In genomic region chr5:78594946-78595921, GRCh38 we compare ENCODE assay signal across 8 cellular contexts. TPM values are rescaled to one million over a fixed set of nuclear protein-coding genes. Genes with fewer than 3 reads are reported as not detected.
A peak's percentile ranks its signal among the peaks of the same experiment; 100 is the strongest.
DNase-seq lines count a peak whose midpoint lies in the region; ATAC-seq and TF ChIP-seq lines count a peak whose summit lies in the region.

No MANE protein-coding gene starts in this region.

- CTCF ChIA-PET in PC-3 (lab: Charles Lee) (interaction anchor here (0.5 kb wide), 1 partner anchor 372 kb away, joined by 3 read pairs; no protein-coding TSS in a partner anchor), GM10248 (lab: Yijun Ruan, JAX) (interaction anchor here (1.0 to 2.0 kb wide), 2 partner anchors 18 to 22 kb away, joined by 3 to 5 read pairs; no protein-coding TSS in a partner anchor)
- CTCF ChIA-PET in CD4-positive, alpha-beta memory T cell (lab: Charles Lee; ENCODE audit: partially characterized antibody): no interaction called here

- H3K79me2 ChIP-seq in PC-3 (ENCODE audit: low read length): peaks cover 72% of the 10 kb centered on the region

- POLR2A ChIA-PET in PC-3 (lab: Charles Lee; ENCODE audit: unreplicated experiment) (interaction anchor here (0.6 kb wide), 1 partner anchor 52 kb away, joined by 3 read pairs; no protein-coding TSS in a partner anchor), GM10248 (lab: Yijun Ruan, JAX) (no interaction called here)
- POLR2A ChIA-PET in CD4-positive, alpha-beta memory T cell (lab: Charles Lee; ENCODE audit: partially characterized antibody): no interaction called here

- H3K4me1 ChIP-seq in PC-3 (ENCODE audit: insufficient read depth, low read length) (peaks cover 84% of the 10 kb centered on the region), esophagus squamous epithelium (peaks cover 10 to 55% (median 36%) of the 10 kb centered on the region in 3 donors)
- H3K4me1 ChIP-seq in CD4-positive, alpha-beta memory T cell (ENCODE audit: insufficient read depth, low read length): no peaks in the 10 kb centered on the region

- peak overlapping the region in 5 of 7 donors; percentile 46 to 87 (median 67) for H3K27ac Mint-ChIP-seq in CD14-positive monocyte
- H3K27ac Mint-ChIP-seq in CD4-positive, alpha-beta memory T cell: no peak overlapping the region

- H3K9ac ChIP-seq in PC-3 (ENCODE audit: low read length): peak overlapping the region; percentile 86

- no peak for TF ChIP-seq CTCF in CD14-positive monocyte (IDR thresholded peaks at IDR 0.05)
- no peak for TF ChIP-seq CTCF in PC-3 (conservative IDR thresholded peaks at IDR 0.05; ENCODE audit: low read depth, low read length)
- peak in 1 of 6 experiments; percentile 3 for TF ChIP-seq CTCF in esophagus squamous epithelium (IDR thresholded peaks at IDR 0.05)
- TF ChIP-seq CTCF in omental fat pad (IDR thresholded peaks at IDR 0.05): no peak
- no peak for TF ChIP-seq CTCF in GM10248 (IDR thresholded peaks at IDR 0.05; ENCODE audit: control extremely low read depth, extremely low read depth, low read depth, missing control alignments)

- H3K9me2 ChIP-seq in PC-3 (replicated peaks; ENCODE audit: low read length): no peaks in the 10 kb centered on the region

- no peaks in the 10 kb centered on the region for H3K36me3 Mint-ChIP-seq in CD14-positive monocyte
- H3K36me3 Mint-ChIP-seq in CD4-positive, alpha-beta memory T cell: no peaks in the 10 kb centered on the region

- ATAC-seq in PC-3: peak; percentile 66
- ATAC-seq in omental fat pad (ENCODE audit: low FRiP score): peak; percentile 93

- DNase-seq in CD14-positive monocyte (ENCODE audit: low spot score) (peak; percentile 50), PC-3 (peak; percentile 93), esophagus squamous epithelium (lab: John Stamatoyannopoulos, UW) (no peak), omental fat pad (ENCODE audit: low spot score) (no peak), middle frontal gyrus (ENCODE audit: extremely low spot score, low spot score) (no peak), GM10248 (ENCODE audit: extremely low spot score) (no peak)
- DNase-seq in effector CD8-positive, alpha-beta T cell (lab: John Stamatoyannopoulos, UW): no peak
- no peak for DNase-seq in CD4-positive, alpha-beta memory T cell

- no peak for TF ChIP-seq POLR2A in esophagus squamous epithelium (IDR thresholded peaks at IDR 0.05)

- peaks cover 0 to 3% (median under 1%) of the 10 kb centered on the region in 3 donors for H3K27me3 Mint-ChIP-seq in CD14-positive monocyte (ENCODE audit: low read depth in 3 of 3)
- peaks cover 7 to 21% of the 10 kb centered on the region in 2 donors for H3K27me3 Mint-ChIP-seq in CD4-positive, alpha-beta memory T cell

- peak overlapping the region; percentile 99 for H3K27ac ChIP-seq in PC-3 (ENCODE audit: low read length)
- H3K27ac ChIP-seq in esophagus squamous epithelium: peak overlapping the region; percentile 67 to 83 (median 72)
- H3K27ac ChIP-seq in CD4-positive, alpha-beta memory T cell (ENCODE audit: low read depth, low read length): no peak overlapping the region

- H3K4me3 ChIP-seq in PC-3 (ENCODE audit: low read length) (no peak overlapping the region), esophagus squamous epithelium (no peak overlapping the region)
- H3K4me3 ChIP-seq in CD4-positive, alpha-beta memory T cell (ENCODE audit: low read length in 2 of 2): no peak overlapping the region

- H4K20me1 ChIP-seq in PC-3 (ENCODE audit: low read length): no peaks in the 10 kb centered on the region

- no peaks in the 10 kb centered on the region for H3K27me3 ChIP-seq in PC-3 (ENCODE audit: low read length)
- no peaks in the 10 kb centered on the region for H3K27me3 ChIP-seq in esophagus squamous epithelium
- H3K27me3 ChIP-seq in CD4-positive, alpha-beta memory T cell (ENCODE audit: insufficient read depth, low read length): no peaks in the 10 kb centered on the region

- H3F3A ChIP-seq in PC-3 (ENCODE audit: low read length, unreplicated experiment): peaks cover 5% of the 10 kb centered on the region

- peaks cover 53% of the 10 kb centered on the region for H3K4me1 Mint-ChIP-seq in CD14-positive monocyte
- no peaks in the 10 kb centered on the region for H3K4me1 Mint-ChIP-seq in CD4-positive, alpha-beta memory T cell

- H3K36me3 ChIP-seq in PC-3 (ENCODE audit: low read depth, low read length): no peaks in the 10 kb centered on the region
- no peaks in the 10 kb centered on the region for H3K36me3 ChIP-seq in esophagus squamous epithelium
- H3K36me3 ChIP-seq in CD4-positive, alpha-beta memory T cell (ENCODE audit: insufficient read depth, low read length): no peaks in the 10 kb centered on the region

- BruUV-seq in PC-3 (replicated peaks; lab: Mats Ljungman, UMichigan): TSS peak; percentile 34

- intact Hi-C loops in CD14-positive monocyte (cut with micrococcal nuclease) (loop anchor here in 1 of 2 donors (10.0 kb wide), 1 partner anchor 110 kb away; no protein-coding TSS in a partner anchor), PC-3 (cut with micrococcal nuclease) (loop anchor here (1.0 to 5.0 kb wide), 4 partner anchors 43 to 127 kb away; no protein-coding TSS in a partner anchor), esophagus squamous epithelium (cut with DNase I) (no loop called here)
- intact Hi-C loops in CD4-positive, alpha-beta memory T cell (cut with micrococcal nuclease): no loop called here

- H3K9me3 ChIP-seq in PC-3 (ENCODE audit: low read length) (no peaks in the 10 kb centered on the region), esophagus squamous epithelium (no peaks in the 10 kb centered on the region)
- no peaks in the 10 kb centered on the region for H3K9me3 ChIP-seq in CD4-positive, alpha-beta memory T cell (ENCODE audit: control insufficient read depth in 1 of 2, low read length in 2 of 2)

- peak overlapping the region in 1 of 2 donors; percentile 16 for H3K4me3 Mint-ChIP-seq in CD14-positive monocyte
- no peak overlapping the region for H3K4me3 Mint-ChIP-seq in CD4-positive, alpha-beta memory T cell

- H3K9me3 Mint-ChIP-seq in CD14-positive monocyte: peaks cover 0 to 3% (median 0%) of the 10 kb centered on the region in 7 donors
- no peaks in the 10 kb centered on the region for H3K9me3 Mint-ChIP-seq in CD4-positive, alpha-beta memory T cell

- peak overlapping the region; percentile 52 for H3K4me2 ChIP-seq in PC-3 (ENCODE audit: low read length)

- WGBS in esophagus squamous epithelium, 2 donors: 35 to 44% methylated on average over 9 of the region's 9 CpGs

- no peak overlapping the region for H2AFZ ChIP-seq in PC-3 (ENCODE audit: low read length)

RNA-seq across cellular contexts. Expression of gene LHFPL2, which starts 53.3 kb away (rescaled TPM):
- polyA plus RNA-seq in CD14-positive monocyte: 10 to 100 TPM in 1 of 2 donors, 1 to 10 TPM in 1; 7.3 to 11.6 TPM
- total RNA-seq in PC-3 (2014; rRNA removed) (19.4 and 21.7 TPM in 2 replicates), esophagus squamous epithelium (10 to 100 TPM in 1 of 4 donors, 1 to 10 TPM in 3; 2.2 to 11.1 (median 6.2) TPM), omental fat pad (100 to 1,000 TPM in 1 of 4 donors, 10 to 100 TPM in 3; 37.1 to 146 (median 45.9) TPM)
- 1 to 10 TPM; 2.7 TPM for total RNA-seq in CD4-positive, alpha-beta memory T cell
- polyA plus RNA-seq in CD4-positive, alpha-beta memory T cell: under 1 TPM; 0.25 to 0.40 TPM

Comparison
In these comparisons a context has a peak if more than half of its experiments do, and no peak if none do; other contexts are left out.
1. DNase-seq: peak in CD14-positive monocyte (single experiment) and PC-3 (single experiment); none in esophagus squamous epithelium (single experiment), omental fat pad (single experiment), middle frontal gyrus (single experiment), effector CD8-positive, alpha-beta T cell (single experiment), GM10248 (single experiment) and CD4-positive, alpha-beta memory T cell (0 of 5).
2. H3K27ac Mint-ChIP-seq: peak in CD14-positive monocyte (5 of 7); none in CD4-positive, alpha-beta memory T cell (0 of 7).